ENCODE assay signal across 19 cellular contexts in genomic region chr3:112628038-112628437, GRCh38. TPM values are rescaled to one million over a fixed set of nuclear protein-coding genes. Genes with fewer than 3 reads are reported as not detected.
A peak's percentile ranks its signal among the peaks of the same experiment; 100 is the strongest.
DNase-seq lines count a peak whose midpoint lies in the region; ATAC-seq lines count a peak whose summit lies in the region.
"Had no signal": no experiment of that assay in that cellular context is flagged by ENCODE, and none has a peak within 500 bp of the region (broad histone marks: within the 10 kb centered on the region; RNA-seq: fewer than 3 reads in every experiment).

No MANE protein-coding gene starts in this region.

- ATAC-seq in GM21447 (IDR thresholded peaks at IDR 0.05; ENCODE audit: unreplicated experiment) = no peak
- no peak for ATAC-seq in GM21723 (IDR thresholded peaks at IDR 0.05; ENCODE audit: unreplicated experiment)
- ATAC-seq: effector memory CD8-positive, alpha-beta T cell; foreskin keratinocyte; lower lobe of right lung; right lobe of liver; T-helper 17 cell had no signal

- peaks cover 0 to 12% (median 4%) of the 10 kb centered on the region in 5 donors for H3K36me3 ChIP-seq in subcutaneous abdominal adipose tissue (ENCODE audit: control insufficient read depth in 5 of 5, insufficient read depth in 5 of 5, low read length in 5 of 5)
- H3K36me3 ChIP-seq: BE2C, HAP-1, lower lobe of right lung, right lobe of liver had no signal

- peak; percentile 81 for DNase-seq in DMS153 treated with DMSO at 0.1 percent for 48 hours (lab: John Stamatoyannopoulos, UW; ENCODE audit: unreplicated experiment)
- peak; percentile 76 for DNase-seq in NCI-H2029 treated with DMSO at 0.1 percent for 48 hours (lab: John Stamatoyannopoulos, UW)
- DNase-seq in activated T-cell treated with anti-CD3 and anti-CD28 coated beads, Interleukin-2, amount 50 U/mL, for 1 hour = no peak
- no peak for DNase-seq in SKM-1 (lab: John Stamatoyannopoulos, UW; ENCODE audit: unreplicated experiment)
- DNase-seq: activated CD4-positive, alpha-beta T cell treated with anti-CD3 and anti-CD28 coated beads for 1 hour; BE2C; effector memory CD8-positive, alpha-beta T cell; foreskin keratinocyte; lower lobe of right lung; MM.1S; NCI-H526; right lobe of liver; T-helper 17 cell had no signal

- H3K4me3 ChIP-seq in subcutaneous abdominal adipose tissue (ENCODE audit: low read depth in 1 of 5, low read length in 5 of 5) = no peak overlapping the region
- H3K4me3 ChIP-seq: HAP-1, lower lobe of right lung, right lobe of liver had no signal

- no peaks in the 10 kb centered on the region for H3K27me3 ChIP-seq in subcutaneous abdominal adipose tissue (ENCODE audit: control insufficient read depth in 5 of 5, insufficient read depth in 4 of 5, low read length in 5 of 5)
- H3K27me3 ChIP-seq: BE2C, foreskin keratinocyte, right lobe of liver had no signal

- peaks cover 13 to 68% (median 57%) of the 10 kb centered on the region in 5 donors for H3K4me1 ChIP-seq in subcutaneous abdominal adipose tissue (ENCODE audit: control insufficient read depth in 5 of 5, insufficient read depth in 5 of 5, low read length in 5 of 5)
- H3K4me1 ChIP-seq: lower lobe of right lung, right lobe of liver had no signal

- 30 to 47% (median 37%) methylated on average over 1 of the region's 1 CpG for WGBS in adipose tissue, 3 donors

- H3K27ac ChIP-seq in adipose tissue (ENCODE audit: low read depth, low read length) (peak overlapping the region; percentile 57), subcutaneous abdominal adipose tissue (ENCODE audit: low read depth, low read length) (peak overlapping the region; percentile 78)
- H3K27ac ChIP-seq: foreskin keratinocyte, lower lobe of right lung, right lobe of liver, RWPE1 had no signal

- peak overlapping the region in 2 of 5 donors; percentile 31 to 69 for H3K9ac ChIP-seq in subcutaneous abdominal adipose tissue (ENCODE audit: low read length in 5 of 5)

- H3K9me3 ChIP-seq in subcutaneous abdominal adipose tissue (ENCODE audit: control insufficient read depth in 5 of 5, low read length in 5 of 5) = no peaks in the 10 kb centered on the region
- H3K9me3 ChIP-seq: BE2C, HAP-1, lower lobe of right lung, right lobe of liver had no signal

RNA-seq across cellular contexts. Expression of gene CCDC80, which starts 12.9 kb away (rescaled TPM):
- polyA plus RNA-seq in adipose tissue = 100 to 1,000 TPM in 1 of 3 donors, 10 to 100 TPM in 2; 16.5 to 213 (median 81.7) TPM

Comparison
In these comparisons a context has a peak if more than half of its experiments do, and no peak if none do; other contexts are left out.
1. DNase-seq: peak in DMS153 treated with DMSO at 0.1 percent for 48 hours (single experiment) and NCI-H2029 treated with DMSO at 0.1 percent for 48 hours (single experiment); none in activated T-cell treated with anti-CD3 and anti-CD28 coated beads, Interleukin-2, amount 50 U/mL, for 1 hour (single experiment) and SKM-1 (single experiment).